1 cellular context compared by ENCODE assay signal in the genomic region with DNA sequence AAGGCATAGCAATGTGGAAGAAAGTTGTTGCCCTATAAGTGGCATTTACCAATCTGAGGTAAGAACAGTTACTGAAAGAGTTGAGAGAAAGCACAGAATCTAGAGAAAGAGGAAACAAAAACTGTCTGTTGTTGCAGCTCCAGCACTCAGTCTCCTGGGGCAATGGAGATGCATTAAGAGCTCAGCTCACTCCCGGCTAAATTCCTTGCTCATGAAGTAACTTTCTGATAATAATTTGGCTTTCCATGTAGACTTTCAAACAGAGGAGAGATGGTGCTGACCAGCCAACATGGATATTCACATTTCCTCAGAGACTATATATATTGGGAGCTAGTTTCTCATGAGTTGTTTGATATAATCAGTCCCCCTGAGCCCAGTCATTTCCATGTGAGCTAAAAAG.
TF ChIP-seq lines count a peak whose summit lies in the region.

No MANE protein-coding gene starts in this region.

TF ChIP-seq in IMR-90, 13 proteins besides CTCF, POLR2A, EP300 and RAD21 (continued from another document):
- TF ChIP-seq, protein P1, sequence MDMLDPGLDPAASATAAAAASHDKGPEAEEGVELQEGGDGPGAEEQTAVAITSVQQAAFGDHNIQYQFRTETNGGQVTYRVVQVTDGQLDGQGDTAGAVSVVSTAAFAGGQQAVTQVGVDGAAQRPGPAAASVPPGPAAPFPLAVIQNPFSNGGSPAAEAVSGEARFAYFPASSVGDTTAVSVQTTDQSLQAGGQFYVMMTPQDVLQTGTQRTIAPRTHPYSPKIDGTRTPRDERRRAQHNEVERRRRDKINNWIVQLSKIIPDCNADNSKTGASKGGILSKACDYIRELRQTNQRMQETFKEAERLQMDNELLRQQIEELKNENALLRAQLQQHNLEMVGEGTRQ (IDR thresholded peaks at IDR 0.05; ENCODE audit: low read depth, low read length), result no peak
